26 cellular contexts compared by ENCODE assay signal in genomic region chr1:58310469-58310868, GRCh38.
"Had no signal": no experiment of that assay in that cellular context is flagged by ENCODE, and none has a peak within 500 bp of the region (broad histone marks: within the 10 kb centered on the region; RNA-seq: fewer than 3 reads in every experiment).

No MANE protein-coding gene starts in this region.

- ATAC-seq: esophagus mucosa, gastrocnemius medialis, heart right ventricle, left cardiac atrium, left lung, left ventricle myocardium superior, lower lobe of right lung, mucosa of descending colon had no signal

- H3K4me3 ChIP-seq: coronary artery, dorsolateral prefrontal cortex, esophagus squamous epithelium, gastrocnemius medialis, heart right ventricle, left lung, lower lobe of right lung, mucosa of descending colon had no signal

- FAIRE-seq: colon, islet of Langerhans, keratinocyte had no signal

- H3K36me3 ChIP-seq: esophagus squamous epithelium, gastrocnemius medialis, heart right ventricle, left lung, lower lobe of right lung had no signal

- H3K9me3 ChIP-seq: esophagus squamous epithelium, gastrocnemius medialis, heart right ventricle, left lung, lower lobe of right lung, mucosa of descending colon had no signal

- H3K4me1 ChIP-seq: esophagus squamous epithelium, gastrocnemius medialis, heart right ventricle, left lung, lower lobe of right lung had no signal

- DNase-seq: dermis blood vessel endothelial cell; dorsolateral prefrontal cortex; effector CD4-positive, alpha-beta T cell; effector memory CD4-positive, alpha-beta T cell; erythroblast; esophagus squamous epithelium; foreskin fibroblast; foreskin melanocyte; gastrocnemius medialis; glutamatergic neuron; head of caudate nucleus; heart right ventricle; hippocampal formation; left cardiac atrium; left lung; left ventricle myocardium superior; lower lobe of right lung; mesenchymal stem cell; mucosa of descending colon; naive B cell had no signal

- H3K27me3 ChIP-seq: dorsolateral prefrontal cortex, esophagus squamous epithelium, gastrocnemius medialis, heart right ventricle, left lung had no signal

- H3K27ac ChIP-seq: coronary artery, dorsolateral prefrontal cortex, epithelial cell of prostate, esophagus squamous epithelium, gastrocnemius medialis, heart right ventricle, left lung, lower lobe of right lung had no signal
